1 cellular context compared by ENCODE assay signal in the genomic region with DNA sequence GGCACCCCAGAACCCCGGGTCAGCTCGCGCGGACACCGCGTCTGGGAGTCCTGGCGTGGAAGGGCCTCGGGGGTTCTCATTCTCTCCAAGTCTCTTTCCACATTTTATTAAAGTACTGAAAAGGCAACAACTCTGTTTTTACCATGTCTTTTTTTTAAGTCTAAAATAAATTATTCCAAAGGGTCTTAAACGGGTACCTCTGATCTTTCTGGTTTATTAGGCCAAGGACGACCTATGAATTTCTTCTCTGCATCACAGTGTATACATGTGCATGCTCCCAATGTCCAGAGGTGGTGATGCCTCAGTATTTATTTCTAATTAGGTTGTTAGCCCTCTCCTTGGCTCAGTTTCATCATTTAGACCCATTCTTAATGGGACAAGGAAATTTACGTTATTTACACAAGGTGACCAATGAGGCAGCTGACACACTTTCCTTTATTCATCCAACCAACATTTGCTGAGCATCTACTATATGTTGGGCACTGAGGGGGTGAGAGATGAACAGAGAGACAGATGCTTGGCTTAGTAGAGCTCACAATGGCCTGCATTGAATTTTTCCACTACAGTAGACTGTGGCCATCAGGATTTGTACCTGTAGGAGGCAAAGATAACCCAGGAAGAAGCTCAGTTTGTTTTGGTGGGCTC.
TF ChIP-seq lines count a peak whose summit lies in the region.

No MANE protein-coding gene starts in this region.

TF ChIP-seq in K562, 482 proteins besides CTCF, POLR2A, EP300 and RAD21:
- no peak for TF ChIP-seq SREBF2 (CRISPR knock-in tag; IDR thresholded peaks at IDR 0.05)
- TF ChIP-seq UBTF (IDR thresholded peaks at IDR 0.05; ENCODE audit: borderline replicate concordance in 1 of 2, low read depth in 2 of 2, low read length in 2 of 2): no peak
- TF ChIP-seq ASH1L (IDR thresholded peaks at IDR 0.05; ENCODE audit: borderline replicate concordance, low read depth, partially characterized antibody): no peak
- no peak for TF ChIP-seq BDP1 (IDR thresholded peaks at IDR 0.05; ENCODE audit: insufficient read depth, insufficient read length)
- TF ChIP-seq DEAF1 (CRISPR knock-in tag; IDR thresholded peaks at IDR 0.05): no peak
TF ChIP-seq in K562: peak in this region for 0.
